Comparison of ENCODE assay signal across 11 cellular contexts in the genomic region with DNA sequence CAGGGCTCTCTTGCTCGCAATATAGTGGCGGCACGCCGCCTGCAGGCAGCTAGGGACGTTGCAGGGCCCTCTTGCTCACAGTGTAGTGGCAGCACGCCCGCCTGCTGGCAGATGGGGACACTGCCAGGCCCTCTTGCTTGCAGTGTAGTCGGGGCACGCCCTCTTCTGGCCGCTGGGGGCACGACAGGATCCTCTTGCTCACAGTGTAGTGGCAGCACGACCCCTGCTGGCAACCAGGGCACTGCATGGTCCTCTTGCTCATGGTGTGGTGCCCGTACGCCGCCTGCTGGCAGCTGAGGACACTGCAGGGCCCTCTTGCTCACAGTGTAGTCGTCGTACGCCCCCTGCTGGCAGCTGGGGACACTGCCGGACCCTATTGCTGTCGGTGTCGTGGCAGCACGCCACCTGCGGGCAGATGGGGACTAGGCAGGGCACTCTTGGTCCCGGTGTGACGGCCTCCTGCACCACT. TPM values are rescaled to one million over a fixed set of nuclear protein-coding genes. Genes with fewer than 3 reads are reported as not detected.
A peak's percentile ranks its signal among the peaks of the same experiment; 100 is the strongest.
DNase-seq lines count a peak whose midpoint lies in the region; ATAC-seq and TF ChIP-seq lines count a peak whose summit lies in the region.
"Not testable (repeated sequence)": the region's sequence is repeated elsewhere in the genome, so short reads cannot be mapped to it uniquely, and the experiment has no call there.
"Had no signal": no experiment of that assay in that cellular context is flagged by ENCODE, and none has a peak within 500 bp of the region (broad histone marks: within the 10 kb centered on the region; RNA-seq: fewer than 3 reads in every experiment).

No MANE protein-coding gene starts in this region.

- not testable (repeated sequence) for DNase-seq in NB4 (ENCODE audit: low read depth)
- peak; percentile 66 for DNase-seq in activated CD8-positive, alpha-beta memory T cell treated with anti-CD3 and anti-CD28 coated beads, Interleukin-2, amount 10 ng/mL, durations not matched to agents 7 days and 5 days
- DNase-seq in effector memory CD4-positive, alpha-beta T cell, result peak in 2 of 3 donors; percentile 26 to 38
- DNase-seq in mucosa of descending colon, result peak; percentile 22 to 64 (median 39)
- DNase-seq in stimulated activated naive CD8-positive, alpha-beta T cell treated with anti-CD3 and anti-CD28 coated beads, Interleukin-15, amount 100 ng/mL, for 72 hours, result peak; percentile 54 to 85

- not testable (repeated sequence) for H3K9me3 ChIP-seq in effector memory CD4-positive, alpha-beta T cell (ENCODE audit: control insufficient read depth, low read length); mucosa of descending colon

- H3K27ac Mint-ChIP-seq in activated CD8-positive, alpha-beta memory T cell treated with anti-CD3 and anti-CD28 coated beads, Interleukin-2, amount 10 ng/mL, durations not matched to agents 7 days and 5 days; stimulated activated naive CD8-positive, alpha-beta T cell treated with anti-CD3 and anti-CD28 coated beads, Interleukin-15, amount 100 ng/mL, for 72 hours: not testable (repeated sequence)

- H3K36me3 Mint-ChIP-seq in activated CD8-positive, alpha-beta memory T cell treated with anti-CD3 and anti-CD28 coated beads, Interleukin-2, amount 10 ng/mL, durations not matched to agents 7 days and 5 days, result not testable (repeated sequence)

- H3K36me3 ChIP-seq in effector memory CD4-positive, alpha-beta T cell (ENCODE audit: control insufficient read depth, insufficient read depth, low read length); mucosa of descending colon (ENCODE audit: low read depth): not testable (repeated sequence)

- not testable (repeated sequence) for H3K4me1 Mint-ChIP-seq in activated CD8-positive, alpha-beta memory T cell treated with anti-CD3 and anti-CD28 coated beads, Interleukin-2, amount 10 ng/mL, durations not matched to agents 7 days and 5 days
- H3K4me1 Mint-ChIP-seq in stimulated activated naive CD8-positive, alpha-beta T cell treated with anti-CD3 and anti-CD28 coated beads, Interleukin-15, amount 100 ng/mL, for 72 hours, result peaks cover 13% of the 10 kb centered on the region

- not testable (repeated sequence) for TF ChIP-seq POLR2A in NB4 (IDR thresholded peaks at IDR 0.05; ENCODE audit: extremely low read depth, insufficient read length)

- TF ChIP-seq CTCF in NB4 (IDR thresholded peaks at IDR 0.05; ENCODE audit: low read depth, low read length), result peak; percentile 15
- not testable (repeated sequence) for TF ChIP-seq CTCF in mucosa of descending colon (IDR thresholded peaks at IDR 0.05)

- not testable (repeated sequence) for H3K4me3 Mint-ChIP-seq in activated CD8-positive, alpha-beta memory T cell treated with anti-CD3 and anti-CD28 coated beads, Interleukin-2, amount 10 ng/mL, durations not matched to agents 7 days and 5 days; stimulated activated naive CD8-positive, alpha-beta T cell treated with anti-CD3 and anti-CD28 coated beads, Interleukin-15, amount 100 ng/mL, for 72 hours

- intact Hi-C loops in mucosa of descending colon (cut with DNase I, micrococcal nuclease), result not testable (repeated sequence)

- not testable (repeated sequence) for H3K4me1 ChIP-seq in effector memory CD4-positive, alpha-beta T cell (ENCODE audit: control insufficient read depth, insufficient read depth, low read length, poor library complexity, severe bottlenecking); mucosa of descending colon (ENCODE audit: low read depth)

- ATAC-seq in GM18498 (IDR thresholded peaks at IDR 0.05; ENCODE audit: unreplicated experiment), result peak; percentile 80
- peak; percentile 71 for ATAC-seq in GM21423 (IDR thresholded peaks at IDR 0.05; ENCODE audit: unreplicated experiment)
- ATAC-seq in HG03039 (IDR thresholded peaks at IDR 0.05; ENCODE audit: unreplicated experiment), result peak; percentile 72
- ATAC-seq in activated CD8-positive, alpha-beta memory T cell treated with anti-CD3 and anti-CD28 coated beads, Interleukin-2, amount 10 ng/mL, durations not matched to agents 7 days and 5 days, result peak; percentile 75
- ATAC-seq in mucosa of descending colon, result peak; percentile 85
- ATAC-seq in stimulated activated naive CD8-positive, alpha-beta T cell treated with anti-CD3 and anti-CD28 coated beads, Interleukin-15, amount 100 ng/mL, for 72 hours, result peak; percentile 83

- H3K4me3 ChIP-seq in NB4 (ENCODE audit: low read depth, low read length); effector memory CD4-positive, alpha-beta T cell (ENCODE audit: insufficient read depth, low read depth, low read length, poor library complexity, severe bottlenecking); mucosa of descending colon: not testable (repeated sequence)

- CTCF ChIA-PET in activated CD8-positive, alpha-beta memory T cell treated with anti-CD3 and anti-CD28 coated beads, Interleukin-2, amount 10 ng/mL, durations not matched to agents 7 days and 5 days (lab: Charles Lee), result not testable (repeated sequence)

- not testable (repeated sequence) for H3K27me3 ChIP-seq in effector memory CD4-positive, alpha-beta T cell (replicated peaks; ENCODE audit: control insufficient read depth, insufficient read depth, low read length, poor library complexity, severe bottlenecking)

- not testable (repeated sequence) for H3K27me3 Mint-ChIP-seq in activated CD8-positive, alpha-beta memory T cell treated with anti-CD3 and anti-CD28 coated beads, Interleukin-2, amount 10 ng/mL, durations not matched to agents 7 days and 5 days; stimulated activated naive CD8-positive, alpha-beta T cell treated with anti-CD3 and anti-CD28 coated beads, Interleukin-15, amount 100 ng/mL, for 72 hours

- not testable (repeated sequence) for H3K9me3 Mint-ChIP-seq in activated CD8-positive, alpha-beta memory T cell treated with anti-CD3 and anti-CD28 coated beads, Interleukin-2, amount 10 ng/mL, durations not matched to agents 7 days and 5 days (ENCODE audit: low read depth); stimulated activated naive CD8-positive, alpha-beta T cell treated with anti-CD3 and anti-CD28 coated beads, Interleukin-15, amount 100 ng/mL, for 72 hours

- not testable (repeated sequence) for H3K27ac ChIP-seq in effector memory CD4-positive, alpha-beta T cell (ENCODE audit: insufficient read depth, low read length, poor library complexity, severe bottlenecking)

RNA-seq across cellular contexts. Expression of gene SCGB1C1, which starts 3.0 kb away (rescaled TPM):
- total RNA-seq in activated CD8-positive, alpha-beta memory T cell treated with anti-CD3 and anti-CD28 coated beads, Interleukin-2, amount 10 ng/mL, durations not matched to agents 7 days and 5 days, result not detected
- total RNA-seq in mucosa of descending colon, result not detected
- total RNA-seq: H4, pulmonary artery endothelial cell, vagina had no signal

RNA-seq across cellular contexts. Expression of gene BET1L, which starts 17.3 kb away (rescaled TPM):
- 10 to 100 TPM; 28.8 to 31.7 TPM for total RNA-seq in activated CD8-positive, alpha-beta memory T cell treated with anti-CD3 and anti-CD28 coated beads, Interleukin-2, amount 10 ng/mL, durations not matched to agents 7 days and 5 days
- 10 to 100 TPM; 51.5 to 59.9 (median 55.8) TPM for total RNA-seq in mucosa of descending colon

RNA-seq across cellular contexts. Expression of gene RIC8A, which starts 17.6 kb away (rescaled TPM):
- 100 to 1,000 TPM; 110 to 113 TPM for total RNA-seq in activated CD8-positive, alpha-beta memory T cell treated with anti-CD3 and anti-CD28 coated beads, Interleukin-2, amount 10 ng/mL, durations not matched to agents 7 days and 5 days
- 10 to 100 TPM; 75.1 to 93.1 (median 82.2) TPM for total RNA-seq in mucosa of descending colon

RNA-seq across cellular contexts. Expression of gene SIRT3, which starts 46.3 kb away (rescaled TPM):
- 10 to 100 TPM; 12.8 to 15.9 TPM for total RNA-seq in activated CD8-positive, alpha-beta memory T cell treated with anti-CD3 and anti-CD28 coated beads, Interleukin-2, amount 10 ng/mL, durations not matched to agents 7 days and 5 days
- total RNA-seq in mucosa of descending colon, result 10 to 100 TPM; 19.3 to 22.1 (median 22.0) TPM

RNA-seq across cellular contexts. Expression of gene PSMD13, which starts 46.9 kb away (rescaled TPM):
- 100 to 1,000 TPM; 166 to 199 TPM for total RNA-seq in activated CD8-positive, alpha-beta memory T cell treated with anti-CD3 and anti-CD28 coated beads, Interleukin-2, amount 10 ng/mL, durations not matched to agents 7 days and 5 days
- 100 to 1,000 TPM in 1 of 3 donors, 10 to 100 TPM in 2; 92.6 to 110 (median 96.4) TPM for total RNA-seq in mucosa of descending colon
